15 cellular contexts compared by ENCODE assay signal in genomic region chr1:53616511-53616910, GRCh38.
DNase-seq lines count a peak whose midpoint lies in the region; ATAC-seq and TF ChIP-seq lines count a peak whose summit lies in the region.
"Had no signal": no experiment of that assay in that cellular context is flagged by ENCODE, and none has a peak within 500 bp of the region (broad histone marks: within the 10 kb centered on the region; RNA-seq: fewer than 3 reads in every experiment).

No MANE protein-coding gene starts in this region.

- intact Hi-C loops in sigmoid colon (cut with DNase I) = no loop called here
- intact Hi-C loops in vagina (cut with DNase I) = no loop called here

- peak; percentile 7 for DNase-seq in activated T-cell treated with anti-CD3 and anti-CD28 coated beads, Interleukin-2, amount 50 U/mL, for 1 hour
- no peak for DNase-seq in activated T-cell treated with anti-CD3 and anti-CD28 coated beads for 4 hours
- peak; percentile 13 for DNase-seq in islet precursor cell
- peak; percentile 36 for DNase-seq in sigmoid colon
- DNase-seq in vagina (ENCODE audit: extremely low spot score in 2 of 2) = peak; percentile 55 to 75
- no peak for DNase-seq in NCI-H446 treated with DMSO at 0.1 percent for 48 hours (lab: John Stamatoyannopoulos, UW)
- DNase-seq: Caco-2, MV-4-11, NCI-H1694 treated with DMSO at 0.1 percent for 48 hours, NCI-H2107, PC-9 had no signal

- H3K4me1 ChIP-seq in sigmoid colon (no peaks in the 10 kb centered on the region), vagina (peaks cover 5% of the 10 kb centered on the region)
- H3K4me1 ChIP-seq: A549, Caco-2 had no signal

- TF ChIP-seq EP300 in sigmoid colon (IDR thresholded peaks at IDR 0.05) = no peak

- no peak for ATAC-seq in GM19035 (IDR thresholded peaks at IDR 0.05; ENCODE audit: unreplicated experiment)

- H3K27me3 ChIP-seq in sigmoid colon = no peaks in the 10 kb centered on the region
- no peaks in the 10 kb centered on the region for H3K27me3 ChIP-seq in vagina

- TF ChIP-seq POLR2A in sigmoid colon (IDR thresholded peaks at IDR 0.05) (no peak), vagina (IDR thresholded peaks at IDR 0.05) (no peak)

- no peak overlapping the region for H3K4me3 ChIP-seq in sigmoid colon
- no peak overlapping the region for H3K4me3 ChIP-seq in vagina
- H3K4me3 ChIP-seq: A549, PC-9 had no signal

- no peak overlapping the region for H3K27ac ChIP-seq in sigmoid colon
- no peak overlapping the region for H3K27ac ChIP-seq in vagina
- H3K27ac ChIP-seq: A549, KMS-11, PC-9, RWPE1 had no signal

- WGBS in sigmoid colon, 2 donors = 84 to 94% methylated on average over 5 of the region's 5 CpGs

- H3K9me3 ChIP-seq in sigmoid colon (peaks cover 0 to 3% (median 0%) of the 10 kb centered on the region in 4 donors), vagina (no peaks in the 10 kb centered on the region)
- H3K9me3 ChIP-seq: A549, Caco-2 had no signal

- H3K36me3 ChIP-seq in sigmoid colon (no peaks in the 10 kb centered on the region), vagina (no peaks in the 10 kb centered on the region)

- TF ChIP-seq CTCF in sigmoid colon (IDR thresholded peaks at IDR 0.05) (no peak), vagina (IDR thresholded peaks at IDR 0.05) (no peak)

Comparison
In these comparisons a context has a peak if more than half of its experiments do, and no peak if none do; other contexts are left out.
1. DNase-seq: peak in activated T-cell treated with anti-CD3 and anti-CD28 coated beads, Interleukin-2, amount 50 U/mL, for 1 hour (single experiment), islet precursor cell (single experiment), sigmoid colon (single experiment) and vagina (2 of 2); none in activated T-cell treated with anti-CD3 and anti-CD28 coated beads for 4 hours (single experiment) and NCI-H446 treated with DMSO at 0.1 percent for 48 hours (single experiment).